In genomic region chr13:46455924-46456323, GRCh38 we compare ENCODE assay signal across 8 cellular contexts.
DNase-seq lines count a peak whose midpoint lies in the region; ATAC-seq, FAIRE-seq and TF ChIP-seq lines count a peak whose summit lies in the region.
"Not testable (repeated sequence)": the region's sequence is repeated elsewhere in the genome, so short reads cannot be mapped to it uniquely, and the experiment has no call there.

No MANE protein-coding gene starts in this region.

- ATAC-seq in GM19395 (IDR thresholded peaks at IDR 0.05; ENCODE audit: unreplicated experiment) (peak; percentile 92), HG03060 (IDR thresholded peaks at IDR 0.05; ENCODE audit: low read depth, unreplicated experiment) (peak; percentile 84)

- H3K4me3 ChIP-seq in bronchial epithelial cell (ENCODE audit: low read depth, low read length), result not testable (repeated sequence)

- DNase-seq in DMS 273 treated with DMSO at 0.1 percent for 48 hours (lab: John Stamatoyannopoulos, UW) (peak; percentile 14), NCI-H1694 treated with DMSO at 0.1 percent for 48 hours (lab: John Stamatoyannopoulos, UW) (peak; percentile 14), SKM-1 treated with dmso at 0.1 percent for 144 hours (lab: John Stamatoyannopoulos, UW; ENCODE audit: unreplicated experiment) (peak; percentile 7), bronchial epithelial cell (ENCODE audit: low read depth) (peak; percentile 23), kidney tubule cell (ENCODE audit: low spot score) (peak; percentile 66)
- DNase-seq in stimulated activated CD4-positive, alpha-beta T cell treated with anti-CD3 and anti-CD28 coated beads, TNF-alpha, amount 100 ng/mL, for 48 hours (ENCODE audit: low read depth in 3 of 3), result peak in 2 of 3 donors; percentile 0 to 2

- not testable (repeated sequence) for FAIRE-seq in bronchial epithelial cell (lab: Jason Lieb, UNC)

- H3K27me3 ChIP-seq in bronchial epithelial cell (ENCODE audit: control insufficient read depth, insufficient read depth, low read length), result not testable (repeated sequence)

- not testable (repeated sequence) for TF ChIP-seq CTCF in bronchial epithelial cell (IDR thresholded peaks at IDR 0.05; ENCODE audit: insufficient read depth, low read length, severe bottlenecking)

- not testable (repeated sequence) for H3K36me3 ChIP-seq in bronchial epithelial cell (ENCODE audit: control insufficient read depth, insufficient read depth, low read length)

Comparison
In these comparisons a context has a peak if more than half of its experiments do, and no peak if none do; other contexts are left out.
1. DNase-seq: peak in every context shown above with its lines; median percentile 66 in kidney tubule cell; 23 in bronchial epithelial cell; 14 in DMS 273 treated with DMSO at 0.1 percent for 48 hours; 14 in NCI-H1694 treated with DMSO at 0.1 percent for 48 hours; 7 in SKM-1 treated with dmso at 0.1 percent for 144 hours; 1 in stimulated activated CD4-positive, alpha-beta T cell treated with anti-CD3 and anti-CD28 coated beads, TNF-alpha, amount 100 ng/mL, for 48 hours.